ENCODE assay signal across 19 cellular contexts in the genomic region with DNA sequence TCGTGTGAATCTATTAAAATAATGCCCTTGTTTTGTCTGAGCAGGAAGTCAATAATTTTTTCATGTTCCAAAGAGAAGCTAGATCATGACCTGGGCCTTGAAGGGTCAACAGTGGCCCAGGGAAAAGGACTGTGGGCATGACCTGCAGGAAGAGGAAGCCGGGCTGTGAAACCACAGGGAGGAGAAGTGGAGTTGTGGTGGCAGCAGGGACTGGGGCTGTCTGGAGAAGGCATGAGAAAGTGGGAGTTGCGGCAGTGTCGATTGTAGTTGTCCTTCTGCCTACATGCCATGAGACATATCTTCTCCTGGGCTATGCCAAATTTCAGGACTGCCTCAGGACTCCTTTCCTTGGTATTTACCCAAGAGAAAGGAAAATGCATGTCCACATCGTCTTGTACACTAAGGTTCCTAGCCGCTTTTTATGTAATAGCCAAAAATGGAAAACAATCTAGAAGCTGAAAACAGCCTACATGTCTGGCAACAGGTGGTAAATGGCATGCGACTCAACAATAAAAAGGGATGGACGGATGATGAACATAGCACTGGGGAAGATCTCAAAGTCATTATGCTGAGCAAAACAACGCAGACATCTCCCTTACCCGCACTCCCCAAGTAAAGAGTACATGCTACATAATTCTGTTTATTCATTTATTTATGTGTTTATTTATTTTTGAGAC. TPM values are rescaled to one million over a fixed set of nuclear protein-coding genes. Genes with fewer than 3 reads are reported as not detected.
A peak's percentile ranks its signal among the peaks of the same experiment; 100 is the strongest.
DNase-seq lines count a peak whose midpoint lies in the region; ATAC-seq and TF ChIP-seq lines count a peak whose summit lies in the region.
"Had no signal": no experiment of that assay in that cellular context is flagged by ENCODE, and none has a peak within 500 bp of the region (broad histone marks: within the 10 kb centered on the region; RNA-seq: fewer than 3 reads in every experiment).

No MANE protein-coding gene starts in this region.

- H3K4me3 Mint-ChIP-seq in activated naive CD8-positive, alpha-beta T cell: no peak overlapping the region
- H3K4me3 Mint-ChIP-seq in activated naive CD8-positive, alpha-beta T cell treated with anti-CD3 and anti-CD28 coated beads, Interleukin-2, amount 50 U/mL, for 24 hours: no peak overlapping the region
- H3K4me3 Mint-ChIP-seq in central memory CD8-positive, alpha-beta T cell: no peak overlapping the region
- no peak overlapping the region for H3K4me3 Mint-ChIP-seq in stimulated activated naive CD8-positive, alpha-beta T cell treated with anti-CD3 and anti-CD28 coated beads, Interleukin-15, amount 100 ng/mL, for 72 hours
- H3K4me3 Mint-ChIP-seq: activated naive CD4-positive, alpha-beta T cell treated with anti-CD3 and anti-CD28 coated beads, Interleukin-2, amount 10 ng/mL, durations not matched to agents 7 days and 5 days had no signal

- no peak overlapping the region for H3K4me3 ChIP-seq in upper lobe of right lung

- H3K27me3 ChIP-seq in upper lobe of right lung: no peaks in the 10 kb centered on the region

- no peaks in the 10 kb centered on the region for H3K36me3 ChIP-seq in upper lobe of right lung

- no peaks in the 10 kb centered on the region for H3K27me3 Mint-ChIP-seq in activated naive CD8-positive, alpha-beta T cell
- no peaks in the 10 kb centered on the region for H3K27me3 Mint-ChIP-seq in activated naive CD8-positive, alpha-beta T cell treated with anti-CD3 and anti-CD28 coated beads, Interleukin-2, amount 50 U/mL, for 24 hours
- H3K27me3 Mint-ChIP-seq in central memory CD8-positive, alpha-beta T cell: no peaks in the 10 kb centered on the region
- H3K27me3 Mint-ChIP-seq in stimulated activated naive CD8-positive, alpha-beta T cell treated with anti-CD3 and anti-CD28 coated beads, Interleukin-15, amount 100 ng/mL, for 72 hours: no peaks in the 10 kb centered on the region
- H3K27me3 Mint-ChIP-seq: activated naive CD4-positive, alpha-beta T cell treated with anti-CD3 and anti-CD28 coated beads, Interleukin-2, amount 10 ng/mL, durations not matched to agents 7 days and 5 days had no signal

- no peak overlapping the region for H3K27ac ChIP-seq in upper lobe of right lung

- H3K9me3 Mint-ChIP-seq in activated naive CD8-positive, alpha-beta T cell (ENCODE audit: low read depth): no peaks in the 10 kb centered on the region
- H3K9me3 Mint-ChIP-seq in activated naive CD8-positive, alpha-beta T cell treated with anti-CD3 and anti-CD28 coated beads, Interleukin-2, amount 50 U/mL, for 24 hours: no peaks in the 10 kb centered on the region
- no peaks in the 10 kb centered on the region for H3K9me3 Mint-ChIP-seq in central memory CD8-positive, alpha-beta T cell
- peaks cover 0 to under 1% of the 10 kb centered on the region in 2 donors for H3K9me3 Mint-ChIP-seq in stimulated activated naive CD8-positive, alpha-beta T cell treated with anti-CD3 and anti-CD28 coated beads, Interleukin-15, amount 100 ng/mL, for 72 hours
- H3K9me3 Mint-ChIP-seq: activated naive CD4-positive, alpha-beta T cell treated with anti-CD3 and anti-CD28 coated beads, Interleukin-2, amount 10 ng/mL, durations not matched to agents 7 days and 5 days had no signal

- no peaks in the 10 kb centered on the region for H3K36me3 Mint-ChIP-seq in activated naive CD8-positive, alpha-beta T cell
- H3K36me3 Mint-ChIP-seq in activated naive CD8-positive, alpha-beta T cell treated with anti-CD3 and anti-CD28 coated beads, Interleukin-2, amount 50 U/mL, for 24 hours (ENCODE audit: low read depth): peaks cover 6% of the 10 kb centered on the region
- H3K36me3 Mint-ChIP-seq in central memory CD8-positive, alpha-beta T cell (ENCODE audit: insufficient read depth): no peaks in the 10 kb centered on the region

- ATAC-seq in activated naive CD8-positive, alpha-beta T cell treated with anti-CD3 and anti-CD28 coated beads, Interleukin-2, amount 50 U/mL, for 24 hours: no peak
- ATAC-seq in central memory CD8-positive, alpha-beta T cell (replicated peaks; ENCODE audit: extremely low read depth, poor library complexity, severe bottlenecking): no peak
- peak; percentile 98 for ATAC-seq in upper lobe of right lung
- ATAC-seq in stimulated activated naive CD8-positive, alpha-beta T cell treated with anti-CD3 and anti-CD28 coated beads, Interleukin-15, amount 100 ng/mL, for 72 hours: no peak
- ATAC-seq: HCT116 had no signal

- no peaks in the 10 kb centered on the region for H3K9me3 ChIP-seq in upper lobe of right lung

- no peak for TF ChIP-seq CTCF in upper lobe of right lung (IDR thresholded peaks at IDR 0.05)

- DNase-seq in activated naive CD8-positive, alpha-beta T cell treated with anti-CD3 and anti-CD28 coated beads, Interleukin-2, amount 50 U/mL, for 24 hours: no peak
- DNase-seq in central memory CD8-positive, alpha-beta T cell (ENCODE audit: low spot score in 2 of 2): no peak
- DNase-seq in myocyte (ENCODE audit: low read depth) (peak; percentile 63), upper lobe of right lung (peak; percentile 70), NCI-H69 (lab: John Stamatoyannopoulos, UW) (no peak), NCI-H2196 treated with DMSO at 0.1 percent for 48 hours (lab: John Stamatoyannopoulos, UW; ENCODE audit: unreplicated experiment) (no peak)
- DNase-seq in stimulated activated naive CD8-positive, alpha-beta T cell treated with anti-CD3 and anti-CD28 coated beads, Interleukin-15, amount 100 ng/mL, for 72 hours: no peak
- DNase-seq: activated CD4-positive, alpha-beta T cell treated with anti-CD3 and anti-CD28 coated beads for 48 hours; activated naive CD4-positive, alpha-beta T cell treated with anti-CD3 and anti-CD28 coated beads, Interleukin-2, amount 10 ng/mL, durations not matched to agents 7 days and 5 days; KG1; mammary epithelial cell; NCI-H146; NCI-H524; occipital lobe; stimulated activated CD4-positive, alpha-beta T cell treated with anti-CD3 and anti-CD28 coated beads, Interleukin-15, amount 100 ng/mL, for 24 hours had no signal

- intact Hi-C loops in upper lobe of right lung (cut with DNase I): no loop called here

- H3K27ac Mint-ChIP-seq in activated naive CD8-positive, alpha-beta T cell: peak overlapping the region; percentile 25
- H3K27ac Mint-ChIP-seq in activated naive CD8-positive, alpha-beta T cell treated with anti-CD3 and anti-CD28 coated beads, Interleukin-2, amount 50 U/mL, for 24 hours: no peak overlapping the region
- H3K27ac Mint-ChIP-seq in central memory CD8-positive, alpha-beta T cell (ENCODE audit: low read depth): peak overlapping the region; percentile 74
- no peak overlapping the region for H3K27ac Mint-ChIP-seq in stimulated activated naive CD8-positive, alpha-beta T cell treated with anti-CD3 and anti-CD28 coated beads, Interleukin-15, amount 100 ng/mL, for 72 hours
- H3K27ac Mint-ChIP-seq: activated naive CD4-positive, alpha-beta T cell treated with anti-CD3 and anti-CD28 coated beads, Interleukin-2, amount 10 ng/mL, durations not matched to agents 7 days and 5 days had no signal

- peaks cover 43% of the 10 kb centered on the region for H3K4me1 Mint-ChIP-seq in activated naive CD8-positive, alpha-beta T cell (ENCODE audit: low read depth)
- peaks cover 34% of the 10 kb centered on the region for H3K4me1 Mint-ChIP-seq in activated naive CD8-positive, alpha-beta T cell treated with anti-CD3 and anti-CD28 coated beads, Interleukin-2, amount 50 U/mL, for 24 hours
- H3K4me1 Mint-ChIP-seq in central memory CD8-positive, alpha-beta T cell: peaks cover 37% of the 10 kb centered on the region
- peaks cover 35% of the 10 kb centered on the region for H3K4me1 Mint-ChIP-seq in stimulated activated naive CD8-positive, alpha-beta T cell treated with anti-CD3 and anti-CD28 coated beads, Interleukin-15, amount 100 ng/mL, for 72 hours

- no peaks in the 10 kb centered on the region for H3K4me1 ChIP-seq in upper lobe of right lung

RNA-seq across cellular contexts. Expression of gene PTTG2, which starts 13.6 kb away (rescaled TPM):
- total RNA-seq in myocyte (not detected in 2 replicates), upper lobe of right lung (0.84 TPM)
- 0.16 TPM for polyA plus RNA-seq in myocyte (2012)
- total RNA-seq: A172, bronchial epithelial cell, mammary epithelial cell, occipital lobe had no signal
- polyA plus RNA-seq: mammary epithelial cell had no signal

RNA-seq across cellular contexts. Expression of gene TBC1D1, which starts 55.8 kb away (rescaled TPM):
- 156 and 194 TPM in 2 replicates for total RNA-seq in myocyte
- polyA plus RNA-seq in myocyte (2012): 109 TPM
- 61.9 TPM for total RNA-seq in upper lobe of right lung

Comparison
In these comparisons a context has a peak if more than half of its experiments do, and no peak if none do; other contexts are left out.
1. H3K27ac Mint-ChIP-seq: peak in activated naive CD8-positive, alpha-beta T cell (single experiment) and central memory CD8-positive, alpha-beta T cell (single experiment); none in activated naive CD8-positive, alpha-beta T cell treated with anti-CD3 and anti-CD28 coated beads, Interleukin-2, amount 50 U/mL, for 24 hours (single experiment) and stimulated activated naive CD8-positive, alpha-beta T cell treated with anti-CD3 and anti-CD28 coated beads, Interleukin-15, amount 100 ng/mL, for 72 hours (0 of 2).
2. DNase-seq: peak in myocyte (single experiment) and upper lobe of right lung (single experiment); none in activated naive CD8-positive, alpha-beta T cell treated with anti-CD3 and anti-CD28 coated beads, Interleukin-2, amount 50 U/mL, for 24 hours (single experiment), central memory CD8-positive, alpha-beta T cell (0 of 2), stimulated activated naive CD8-positive, alpha-beta T cell treated with anti-CD3 and anti-CD28 coated beads, Interleukin-15, amount 100 ng/mL, for 72 hours (0 of 2), NCI-H69 (single experiment) and NCI-H2196 treated with DMSO at 0.1 percent for 48 hours (single experiment).